31 cellular contexts compared by ENCODE assay signal in genomic region chr5:112384523-112384922, GRCh38. TPM values are rescaled to one million over a fixed set of nuclear protein-coding genes. Genes with fewer than 3 reads are reported as not detected.
"Had no signal": no experiment of that assay in that cellular context is flagged by ENCODE, and none has a peak within 500 bp of the region (broad histone marks: within the 10 kb centered on the region; RNA-seq: fewer than 3 reads in every experiment).

No MANE protein-coding gene starts in this region.

- H3K9me3 ChIP-seq: MG63, Peyer's patch, SJSA1, SK-N-SH had no signal

- DNase-seq: Kasumi-1, MG63, NCI-H1048, NCI-H1092 treated with DMSO at 0.1 percent for 48 hours, NCI-H1105 treated with DMSO at 0.1 percent for 48 hours, NCI-H1417, NCI-H1436, NCI-H146, NCI-H1694, NCI-H187, NCI-H1930, NCI-H2029 treated with DMSO at 0.1 percent for 48 hours, NCI-H2081 treated with DMSO at 0.1 percent for 48 hours, NCI-H2107, NCI-H2171, NCI-H226, NCI-H446 treated with DMSO at 0.1 percent for 48 hours, NCI-H510A, NCI-H524, NCI-H526, NCI-H69, NCI-H748 treated with DMSO at 0.1 percent for 48 hours, NCI-H82, Peyer's patch, Right ventricle myocardium superior, RPMI8226, SHP77 treated with DMSO at 0.1 percent for 48 hours, SK-N-SH, SW 1271 had no signal

- H3K27ac ChIP-seq: Peyer's patch, SJSA1 had no signal

- H3K4me3 ChIP-seq: MG63, Peyer's patch, SJSA1 had no signal

- H3K4me2 ChIP-seq: SK-N-SH had no signal

- H3K9ac ChIP-seq: SK-N-SH had no signal

- H3K4me1 ChIP-seq: Peyer's patch, SJSA1 had no signal

- H3K27me3 ChIP-seq: MG63, Peyer's patch had no signal

- H3K36me3 ChIP-seq: MG63, Peyer's patch, SJSA1 had no signal

- H3K9me2 ChIP-seq: SK-N-SH had no signal

RNA-seq across cellular contexts. Expression of gene EPB41L4A, which starts 34.6 kb away (rescaled TPM):
- total RNA-seq: M059J had no signal
